In genomic region chr2:156340377-156340776, GRCh38 we compare ENCODE assay signal across 8 cellular contexts. TPM values are rescaled to one million over a fixed set of nuclear protein-coding genes. Genes with fewer than 3 reads are reported as not detected.
DNase-seq lines count a peak whose midpoint lies in the region; ATAC-seq, FAIRE-seq and TF ChIP-seq lines count a peak whose summit lies in the region.

No MANE protein-coding gene starts in this region.

- FAIRE-seq in keratinocyte (lab: Jason Lieb, UNC) = no peak

- no peak overlapping the region for H3K9ac ChIP-seq in keratinocyte (ENCODE audit: control insufficient read depth, extremely low read depth, insufficient read depth, low read length)

- no peaks in the 10 kb centered on the region for H3K79me2 ChIP-seq in keratinocyte (ENCODE audit: control insufficient read depth, insufficient read depth, low read length)

- H3K27me3 ChIP-seq in keratinocyte (ENCODE audit: control insufficient read depth, extremely low read depth, insufficient read depth, low read length) = no peaks in the 10 kb centered on the region
- H3K27me3 ChIP-seq in tibial nerve = no peaks in the 10 kb centered on the region

- H3K4me3 ChIP-seq in keratinocyte (ENCODE audit: control insufficient read depth in 2 of 3, extremely low read depth in 1 of 3, insufficient read depth in 2 of 3, low read depth in 1 of 3, low read length in 3 of 3) (peak overlapping the region in 1 of 3 experiments; percentile 88), tibial nerve (peak overlapping the region; percentile 79 to 97 (median 94))

- H3K36me3 ChIP-seq in keratinocyte (ENCODE audit: control insufficient read depth in 2 of 2, extremely low read depth in 1 of 2, insufficient read depth in 2 of 2, low read length in 2 of 2) = no peaks in the 10 kb centered on the region
- no peaks in the 10 kb centered on the region for H3K36me3 ChIP-seq in tibial nerve

- dilution Hi-C loops in keratinocyte (cut with MboI; ENCODE audit: extremely low pct_ligation_motif_present, low sequenced_read_pairs) = no loop called here

- H3K4me1 ChIP-seq in keratinocyte (ENCODE audit: control insufficient read depth, extremely low read depth, insufficient read depth, low read length) (peaks cover 18% of the 10 kb centered on the region), tibial nerve (peaks cover 0 to 60% (median 11%) of the 10 kb centered on the region in 4 donors)

- H3K9me1 ChIP-seq in keratinocyte (ENCODE audit: control insufficient read depth, extremely low read depth, insufficient read depth, low read length) = no peaks in the 10 kb centered on the region

- DNase-seq in activated T-cell treated with anti-CD3 and anti-CD28 coated beads, Interleukin-2, amount 50 U/mL, for 72 hours = no peak
- no peak for DNase-seq in activated T-cell treated with anti-CD3 and anti-CD28 coated beads, Interleukin-2, amount 50 U/mL, for 1 hour
- DNase-seq in WTC11 (ENCODE audit: low spot score) (no peak), keratinocyte (ENCODE audit: low read depth, low spot score) (no peak), tibial nerve (ENCODE audit: low spot score in 2 of 2) (no peak)
- DNase-seq in effector CD4-positive, alpha-beta T cell = no peak

- TF ChIP-seq POLR2A in tibial nerve (IDR thresholded peaks at IDR 0.05) = peak in 1 of 2 donors; percentile 17

- CTCF ChIA-PET in WTC11 (lab: Charles Lee) = interaction anchor here (2.0 kb wide), 1 partner anchor 95 kb away, joined by 5 read pairs; the partner anchor contains the start of gene GPD2

- H4K20me1 ChIP-seq in keratinocyte (ENCODE audit: control insufficient read depth, extremely low read depth, insufficient read depth, low read length) = no peaks in the 10 kb centered on the region

- peak overlapping the region; percentile 97 for H3K27ac Mint-ChIP-seq in activated T-cell treated with anti-CD3 and anti-CD28 coated beads, Interleukin-2, amount 50 U/mL, for 72 hours
- H3K27ac Mint-ChIP-seq in WTC11 = no peak overlapping the region

- TF ChIP-seq EP300 in tibial nerve (IDR thresholded peaks at IDR 0.05) = no peak

- H2AFZ ChIP-seq in keratinocyte (ENCODE audit: control insufficient read depth, low read length) = no peak overlapping the region

- H3K27ac ChIP-seq in keratinocyte (ENCODE audit: control insufficient read depth, insufficient read depth, low read length) = peak overlapping the region; percentile 96
- peak overlapping the region; percentile 100 for H3K27ac ChIP-seq in tibial nerve

- H3K4me1 Mint-ChIP-seq in activated T-cell treated with anti-CD3 and anti-CD28 coated beads, Interleukin-2, amount 50 U/mL, for 72 hours (ENCODE audit: low read depth) = peaks cover 48% of the 10 kb centered on the region
- H3K4me1 Mint-ChIP-seq in WTC11 = peaks cover 39% of the 10 kb centered on the region

- ATAC-seq in activated T-cell treated with anti-CD3 and anti-CD28 coated beads, Interleukin-2, amount 50 U/mL, for 72 hours (replicated peaks in 1 of 2) = no peak
- no peak for ATAC-seq in WTC11
- ATAC-seq in HG03025 (IDR thresholded peaks at IDR 0.05; ENCODE audit: low FRiP score, unreplicated experiment) = no peak
- ATAC-seq in HG03439 (IDR thresholded peaks at IDR 0.05; ENCODE audit: unreplicated experiment) = no peak

- WGBS in tibial nerve, 2 donors = 35 to 44% methylated on average over 1 of the region's 1 CpG

- no peaks in the 10 kb centered on the region for H3K9me3 ChIP-seq in keratinocyte (ENCODE audit: control insufficient read depth, low read depth, low read length)
- H3K9me3 ChIP-seq in tibial nerve = no peaks in the 10 kb centered on the region

- POLR2A ChIA-PET in WTC11 (lab: Charles Lee) = no interaction called here

- H3K27me3 Mint-ChIP-seq in activated T-cell treated with anti-CD3 and anti-CD28 coated beads, Interleukin-2, amount 50 U/mL, for 72 hours (ENCODE audit: low read depth) = no peaks in the 10 kb centered on the region
- peaks cover 47% of the 10 kb centered on the region for H3K27me3 Mint-ChIP-seq in WTC11 (ENCODE audit: low read depth)

- H3K4me3 Mint-ChIP-seq in activated T-cell treated with anti-CD3 and anti-CD28 coated beads, Interleukin-2, amount 50 U/mL, for 72 hours = peak overlapping the region; percentile 91 to 93
- peak overlapping the region; percentile 84 for H3K4me3 Mint-ChIP-seq in WTC11

- peak overlapping the region; percentile 100 for H3K4me2 ChIP-seq in keratinocyte (ENCODE audit: control insufficient read depth, extremely low read depth, insufficient read depth, low read depth, low read length)

- no peaks in the 10 kb centered on the region for H3K36me3 Mint-ChIP-seq in activated T-cell treated with anti-CD3 and anti-CD28 coated beads, Interleukin-2, amount 50 U/mL, for 72 hours (ENCODE audit: insufficient read depth in 2 of 2)
- no peaks in the 10 kb centered on the region for H3K36me3 Mint-ChIP-seq in WTC11

- TF ChIP-seq CTCF in WTC11 (IDR thresholded peaks at IDR 0.05) = no peak
- TF ChIP-seq CTCF in keratinocyte (optimal IDR thresholded peaks at IDR 0.05 in 1 of 3, IDR thresholded peaks at IDR 0.05 in 1 of 3, conservative IDR thresholded peaks at IDR 0.05 in 1 of 3; ENCODE audit: extremely low read depth in 1 of 3, insufficient read depth in 2 of 3, low read length in 3 of 3) = no peak
- TF ChIP-seq CTCF in tibial nerve (IDR thresholded peaks at IDR 0.05) = no peak

- no peaks in the 10 kb centered on the region for H3K9me3 Mint-ChIP-seq in activated T-cell treated with anti-CD3 and anti-CD28 coated beads, Interleukin-2, amount 50 U/mL, for 72 hours
- H3K9me3 Mint-ChIP-seq in WTC11 = no peaks in the 10 kb centered on the region

TF ChIP-seq in WTC11, 78 proteins besides CTCF, POLR2A, EP300 and RAD21:
- no peak for TF ChIP-seq SOX15 (CRISPR knock-in tag; IDR thresholded peaks at IDR 0.05)
- TF ChIP-seq AFF4 (CRISPR knock-in tag; IDR thresholded peaks at IDR 0.05; ENCODE audit: borderline replicate concordance) = no peak
- TF ChIP-seq OVOL2 (CRISPR knock-in tag; IDR thresholded peaks at IDR 0.05; ENCODE audit: borderline replicate concordance) = no peak
- no peak for TF ChIP-seq IRF1 (CRISPR knock-in tag; IDR thresholded peaks at IDR 0.05)
- TF ChIP-seq ZNF232 (CRISPR knock-in tag; IDR thresholded peaks at IDR 0.05) = no peak
- no peak for TF ChIP-seq JUN (CRISPR knock-in tag; IDR thresholded peaks at IDR 0.05)
- TF ChIP-seq CDX4 (CRISPR knock-in tag; IDR thresholded peaks at IDR 0.05; ENCODE audit: borderline replicate concordance) = no peak
- no peak for TF ChIP-seq NFATC4 (CRISPR knock-in tag; IDR thresholded peaks at IDR 0.05)

RNA-seq across cellular contexts. Expression of gene NR4A2, which starts 7.9 kb away (rescaled TPM):
- total RNA-seq in activated T-cell treated with anti-CD3 and anti-CD28 coated beads, Interleukin-2, amount 50 U/mL, for 72 hours = 10 to 100 TPM; 27.5 to 36.1 TPM
- total RNA-seq in WTC11 (2021) (0.66 to 0.69 TPM (median 0.66 TPM) in 3 replicates), tibial nerve (10 to 100 TPM; 14.7 to 31.5 (median 22.4) TPM)
- 0.15 to 4.5 TPM (median 3.0 TPM) in 3 replicates for polyA plus RNA-seq in keratinocyte
- 1.3 TPM for polyA plus RNA-seq in keratinocyte (2011; ENCODE audit: low read depth)
- polyA plus RNA-seq in keratinocyte (2011; cell fraction: cytosol; rRNA removed) = 1.3 and 1.7 TPM in 2 replicates
- polyA plus RNA-seq in keratinocyte (2011; cell fraction: nucleus; rRNA removed) = 37.4 and 49.8 TPM in 2 replicates
- polyA plus RNA-seq in keratinocyte (2012; ENCODE audit: low replicate concordance) = 0.24 and 1.8 TPM in 2 replicates
- polyA minus RNA-seq in keratinocyte = 0.43 to 10.5 TPM (median 7.9 TPM) in 3 replicates
- 1.5 TPM for polyA minus RNA-seq in keratinocyte (2011; cell fraction: cytosol; rRNA and poly(A)+ RNA removed)
- 22.5 and 23.8 TPM in 2 replicates for polyA minus RNA-seq in keratinocyte (2011; cell fraction: nucleus; rRNA and poly(A)+ RNA removed)
